ENCODE assay signal across 22 cellular contexts in genomic region chr1:189021577-189021976, GRCh38.
DNase-seq lines count a peak whose midpoint lies in the region; ATAC-seq and TF ChIP-seq lines count a peak whose summit lies in the region.
"Had no signal": no experiment of that assay in that cellular context is flagged by ENCODE, and none has a peak within 500 bp of the region (broad histone marks: within the 10 kb centered on the region; RNA-seq: fewer than 3 reads in every experiment).

No MANE protein-coding gene starts in this region.

- H3K27ac Mint-ChIP-seq in Calu3 (ENCODE audit: unreplicated experiment), result no peak overlapping the region
- H3K27ac Mint-ChIP-seq: CD4-positive, alpha-beta memory T cell had no signal

- BruUV-seq in Calu3 (replicated peaks; lab: Mats Ljungman, UMichigan), result no TSS peak

- H3K36me3 Mint-ChIP-seq in Calu3 (ENCODE audit: insufficient read depth, unreplicated experiment), result no peaks in the 10 kb centered on the region
- H3K36me3 Mint-ChIP-seq: CD4-positive, alpha-beta memory T cell had no signal

- H3K27me3 ChIP-seq in upper lobe of right lung, result no peaks in the 10 kb centered on the region
- no peaks in the 10 kb centered on the region for H3K27me3 ChIP-seq in foreskin keratinocyte

- no peak overlapping the region for H3K4me3 ChIP-seq in upper lobe of right lung

- H3K4me1 ChIP-seq in upper lobe of right lung, result no peaks in the 10 kb centered on the region
- H3K4me1 ChIP-seq in foreskin keratinocyte, result no peaks in the 10 kb centered on the region

- CTCF ChIA-PET in Calu3 (lab: Charles Lee), result interaction anchor here (0.7 kb wide), 1 partner anchor 1380 kb away, joined by 3 read pairs; no protein-coding TSS in a partner anchor

- ATAC-seq in upper lobe of right lung (peak; percentile 87), foreskin keratinocyte (no peak)

- TF ChIP-seq CTCF in Calu3 (IDR thresholded peaks at IDR 0.05; ENCODE audit: unreplicated experiment), result no peak
- TF ChIP-seq CTCF in upper lobe of right lung (IDR thresholded peaks at IDR 0.05), result no peak
- no peak for TF ChIP-seq CTCF in foreskin keratinocyte (conservative IDR thresholded peaks at IDR 0.05)

- no peak overlapping the region for H3K27ac ChIP-seq in upper lobe of right lung
- H3K27ac ChIP-seq in foreskin keratinocyte, result no peak overlapping the region
- H3K27ac ChIP-seq: RWPE1 had no signal

- intact Hi-C loops in Calu3 (cut with micrococcal nuclease; ENCODE audit: unreplicated experiment), result no loop called here
- intact Hi-C loops in upper lobe of right lung (cut with DNase I), result no loop called here

- H3K36me3 ChIP-seq in upper lobe of right lung, result no peaks in the 10 kb centered on the region

- peaks cover 6% of the 10 kb centered on the region for H3K9me3 Mint-ChIP-seq in Calu3 (ENCODE audit: low read depth, unreplicated experiment)

- no peak overlapping the region for H3K4me3 Mint-ChIP-seq in Calu3 (ENCODE audit: low read depth, unreplicated experiment)
- H3K4me3 Mint-ChIP-seq: CD4-positive, alpha-beta memory T cell had no signal

- DNase-seq in Calu3 (peak; percentile 27), M059J (ENCODE audit: low read depth) (peak; percentile 19), astrocyte of the hippocampus (ENCODE audit: low read depth, low spot score) (peak; percentile 0), upper lobe of right lung (no peak), foreskin keratinocyte (no peak), NCI-H2171 treated with DMSO at 0.1 percent for 48 hours (lab: John Stamatoyannopoulos, UW) (no peak), A172 (ENCODE audit: low spot score) (no peak)
- DNase-seq: C1 segment of cervical spinal cord; COR-L47; DMS 273 treated with DMSO at 0.1 percent for 48 hours; DMS79; KBM-7; MM.1S; NCI-H2081 treated with DMSO at 0.1 percent for 48 hours; NCI-H2171; NCI-H524 treated with DMSO at 0.1 percent for 48 hours; NCI-H774; NK-92 treated with Interleukin-12 subunit alpha and Interleukin-12 subunit beta, amount 100 ng/mL, for 24 hours; SHP77; T-helper 1 cell had no signal

- no peaks in the 10 kb centered on the region for H3K27me3 Mint-ChIP-seq in Calu3 (ENCODE audit: unreplicated experiment)
- H3K27me3 Mint-ChIP-seq: CD4-positive, alpha-beta memory T cell had no signal

- no peaks in the 10 kb centered on the region for H3K9me3 ChIP-seq in upper lobe of right lung

- peaks cover 10% of the 10 kb centered on the region for H3K4me1 Mint-ChIP-seq in Calu3 (ENCODE audit: low read depth, unreplicated experiment)
- H3K4me1 Mint-ChIP-seq: CD4-positive, alpha-beta memory T cell had no signal

Comparison
In these comparisons a context has a peak if more than half of its experiments do, and no peak if none do; other contexts are left out.
1. DNase-seq: peak in Calu3 (single experiment), M059J (single experiment) and astrocyte of the hippocampus (single experiment); none in upper lobe of right lung (single experiment), foreskin keratinocyte (0 of 2), NCI-H2171 treated with DMSO at 0.1 percent for 48 hours (single experiment) and A172 (single experiment).